Comparison of ENCODE assay signal across 8 cellular contexts in genomic region chr1:23567996-23568607, GRCh38. TPM values are rescaled to one million over a fixed set of nuclear protein-coding genes. Genes with fewer than 3 reads are reported as not detected.
DNase-seq lines count a peak whose midpoint lies in the region; ATAC-seq, FAIRE-seq and TF ChIP-seq lines count a peak whose summit lies in the region.

No MANE protein-coding gene starts in this region.

- DNase-seq in GM10266 (ENCODE audit: extremely low spot score) (peak; percentile 49), hepatocyte (ENCODE audit: low spot score) (no peak), retinal pigment epithelial cell (ENCODE audit: low read depth) (no peak), NCI-H774 (lab: John Stamatoyannopoulos, UW) (no peak), D721Med (ENCODE audit: insufficient read length, low spot score) (no peak), NCI-H2029 treated with DMSO at 0.1 percent for 48 hours (lab: John Stamatoyannopoulos, UW) (no peak)
- DNase-seq in activated T-helper 2 cell treated with anti-CD3 and anti-CD28 coated beads, Interferon-gamma antibody, Interleukin-2, Interleukin-4, amounts not matched to agents 10 μg/mL and 5 μg/mL and 100 μg/mL, durations not matched to agents 14 hours and 24 hours and 36 hours (ENCODE audit: low spot score): no peak

- no peaks in the 10 kb centered on the region for H4K20me1 ChIP-seq in hepatocyte (ENCODE audit: insufficient read depth, poor library complexity, severe bottlenecking)

- TF ChIP-seq CTCF in GM10266 (IDR thresholded peaks at IDR 0.05; ENCODE audit: control insufficient read depth, insufficient read depth, low read depth, missing control alignments): no peak
- TF ChIP-seq CTCF in hepatocyte (IDR thresholded peaks at IDR 0.05; ENCODE audit: poor library complexity): no peak
- no peak for TF ChIP-seq CTCF in retinal pigment epithelial cell (conservative IDR thresholded peaks at IDR 0.05; ENCODE audit: low read depth, low read length)
- no peak for TF ChIP-seq CTCF in D721Med (IDR thresholded peaks at IDR 0.05; ENCODE audit: insufficient read depth, missing control alignments)

- peaks cover 59% of the 10 kb centered on the region for H3K27me3 Mint-ChIP-seq in activated T-helper 2 cell treated with anti-CD3 and anti-CD28 coated beads, Interferon-gamma antibody, Interleukin-2, Interleukin-4, amounts not matched to agents 10 μg/mL and 5 μg/mL and 100 μg/mL, durations not matched to agents 14 hours and 24 hours and 36 hours (ENCODE audit: low read depth)

- peak overlapping the region; percentile 76 for H3K4me2 ChIP-seq in hepatocyte

- no peaks in the 10 kb centered on the region for H3K79me2 ChIP-seq in hepatocyte

- no peaks in the 10 kb centered on the region for H3K9me3 ChIP-seq in hepatocyte (ENCODE audit: low read depth)

- ATAC-seq in GM18519 (IDR thresholded peaks at IDR 0.05; ENCODE audit: low FRiP score, unreplicated experiment): no peak

- H3K36me3 ChIP-seq in hepatocyte (replicated peaks; ENCODE audit: insufficient read depth, low read depth): no peaks in the 10 kb centered on the region

- peak overlapping the region; percentile 75 for H3K4me3 Mint-ChIP-seq in activated T-helper 2 cell treated with anti-CD3 and anti-CD28 coated beads, Interferon-gamma antibody, Interleukin-2, Interleukin-4, amounts not matched to agents 10 μg/mL and 5 μg/mL and 100 μg/mL, durations not matched to agents 14 hours and 24 hours and 36 hours (ENCODE audit: low read depth)

- H3K9me2 ChIP-seq in hepatocyte (replicated peaks; ENCODE audit: insufficient read depth): no peaks in the 10 kb centered on the region

- H3K4me3 ChIP-seq in hepatocyte (peak overlapping the region; percentile 10), retinal pigment epithelial cell (ENCODE audit: low read length) (peak overlapping the region; percentile 55)

- peak overlapping the region; percentile 71 for H2AFZ ChIP-seq in hepatocyte

- FAIRE-seq in D721Med (lab: Jason Lieb, UNC): no peak

- H3K4me1 ChIP-seq in hepatocyte (ENCODE audit: insufficient read depth): peaks cover 26% of the 10 kb centered on the region

- H3K9me3 Mint-ChIP-seq in activated T-helper 2 cell treated with anti-CD3 and anti-CD28 coated beads, Interferon-gamma antibody, Interleukin-2, Interleukin-4, amounts not matched to agents 10 μg/mL and 5 μg/mL and 100 μg/mL, durations not matched to agents 14 hours and 24 hours and 36 hours: no peaks in the 10 kb centered on the region

- intact Hi-C loops in activated T-helper 2 cell treated with anti-CD3 and anti-CD28 coated beads, Interferon-gamma antibody, Interleukin-2, Interleukin-4, amounts not matched to agents 10 μg/mL and 5 μg/mL and 100 μg/mL, durations not matched to agents 14 hours and 24 hours and 36 hours (cut with micrococcal nuclease): no loop called here

- H3K4me1 Mint-ChIP-seq in activated T-helper 2 cell treated with anti-CD3 and anti-CD28 coated beads, Interferon-gamma antibody, Interleukin-2, Interleukin-4, amounts not matched to agents 10 μg/mL and 5 μg/mL and 100 μg/mL, durations not matched to agents 14 hours and 24 hours and 36 hours (ENCODE audit: low read depth): peaks cover 11% of the 10 kb centered on the region

- H3K27ac ChIP-seq in hepatocyte: peak overlapping the region; percentile 86

- no peak overlapping the region for H3K27ac Mint-ChIP-seq in activated T-helper 2 cell treated with anti-CD3 and anti-CD28 coated beads, Interferon-gamma antibody, Interleukin-2, Interleukin-4, amounts not matched to agents 10 μg/mL and 5 μg/mL and 100 μg/mL, durations not matched to agents 14 hours and 24 hours and 36 hours

- peaks cover 4% of the 10 kb centered on the region for H3K36me3 Mint-ChIP-seq in activated T-helper 2 cell treated with anti-CD3 and anti-CD28 coated beads, Interferon-gamma antibody, Interleukin-2, Interleukin-4, amounts not matched to agents 10 μg/mL and 5 μg/mL and 100 μg/mL, durations not matched to agents 14 hours and 24 hours and 36 hours (ENCODE audit: low read depth)

- no peaks in the 10 kb centered on the region for H3K27me3 ChIP-seq in hepatocyte

- WGBS in hepatocyte (ENCODE audit: low lambda C conversion rate, missing lambda C conversion rate): 2% methylated on average over 22 of the region's 66 CpGs

RNA-seq across cellular contexts. Expression of gene ID3, which starts 8.8 kb away (rescaled TPM):
- total RNA-seq in activated T-helper 2 cell treated with anti-CD3 and anti-CD28 coated beads, Interferon-gamma antibody, Interleukin-2, Interleukin-4, amounts not matched to agents 10 μg/mL and 5 μg/mL and 100 μg/mL, durations not matched to agents 14 hours and 24 hours and 36 hours: 24.7 and 26.9 TPM in 2 replicates
- 155 and 186 TPM in 2 replicates for total RNA-seq in hepatocyte
- polyA plus RNA-seq in hepatocyte: 314 and 336 TPM in 2 replicates

RNA-seq across cellular contexts. Expression of gene E2F2, which starts 37.1 kb away (rescaled TPM):
- total RNA-seq in activated T-helper 2 cell treated with anti-CD3 and anti-CD28 coated beads, Interferon-gamma antibody, Interleukin-2, Interleukin-4, amounts not matched to agents 10 μg/mL and 5 μg/mL and 100 μg/mL, durations not matched to agents 14 hours and 24 hours and 36 hours: 17.2 and 18.6 TPM in 2 replicates
- 0.76 and 1.2 TPM in 2 replicates for total RNA-seq in hepatocyte
- 0.21 and 0.85 TPM in 2 replicates for polyA plus RNA-seq in hepatocyte
